In the genomic region with DNA sequence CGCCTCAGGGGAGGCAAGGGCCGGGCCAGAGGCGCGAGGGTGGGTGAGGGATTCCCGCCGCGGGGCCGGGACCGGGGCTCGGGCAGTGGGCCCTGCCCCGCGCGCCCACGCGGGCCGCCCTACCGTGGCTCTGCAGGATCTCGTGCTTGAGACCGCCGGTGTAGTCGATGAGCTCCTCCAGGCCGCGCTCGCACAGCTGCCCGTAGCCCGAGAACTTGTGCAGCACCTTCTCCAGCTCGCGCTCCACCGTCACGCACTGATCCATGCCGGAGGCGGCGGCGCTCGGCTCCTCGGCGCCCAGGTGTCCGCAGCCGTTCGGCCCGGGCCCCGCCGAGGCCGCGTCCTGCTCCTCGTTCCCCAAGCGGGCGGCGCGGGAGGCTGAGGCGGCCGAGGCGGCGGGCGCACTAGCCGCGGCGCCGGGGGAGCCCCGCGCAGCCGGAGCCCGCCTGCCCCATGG, we compare ENCODE assay signal across 8 cellular contexts. TPM values are rescaled to one million over a fixed set of nuclear protein-coding genes. Genes with fewer than 3 reads are reported as not detected.
DNase-seq lines count a peak whose midpoint lies in the region; ATAC-seq and TF ChIP-seq lines count a peak whose summit lies in the region.
"Not testable (repeated sequence)": the region's sequence is repeated elsewhere in the genome, so short reads cannot be mapped to it uniquely, and the experiment has no call there.

No MANE protein-coding gene starts in this region.

- not testable (repeated sequence) for H3K4me1 ChIP-seq in esophagus muscularis mucosa

- H3K4me3 ChIP-seq in AG09309 (ENCODE audit: control insufficient read depth, low read depth, low read length): peak overlapping the region; percentile 53
- H3K4me3 ChIP-seq in esophagus muscularis mucosa: peak overlapping the region; percentile 66 to 86 (median 73)

- peak overlapping the region; percentile 67 for H3K27ac Mint-ChIP-seq in activated T-helper 2 cell treated with anti-CD3 and anti-CD28 coated beads, Interferon-gamma antibody, Interleukin-2, Interleukin-4, amounts not matched to agents 10 μg/mL and 5 μg/mL and 100 μg/mL, durations not matched to agents 14 hours and 24 hours and 36 hours
- H3K27ac Mint-ChIP-seq in memory B cell: peak overlapping the region; percentile 96

- WGBS in esophagus muscularis mucosa: no CpG with 5 or more reads among the region's 63 CpGs

- not testable (repeated sequence) for TF ChIP-seq CTCF in AG09309 (IDR thresholded peaks at IDR 0.05; ENCODE audit: control insufficient read depth, insufficient read depth, low read depth, low read length, missing control alignments); esophagus muscularis mucosa (IDR thresholded peaks at IDR 0.05)

- intact Hi-C loops in activated T-helper 2 cell treated with anti-CD3 and anti-CD28 coated beads, Interferon-gamma antibody, Interleukin-2, Interleukin-4, amounts not matched to agents 10 μg/mL and 5 μg/mL and 100 μg/mL, durations not matched to agents 14 hours and 24 hours and 36 hours (cut with micrococcal nuclease); esophagus muscularis mucosa (cut with DNase I): not testable (repeated sequence)

- H3K36me3 Mint-ChIP-seq in activated T-helper 2 cell treated with anti-CD3 and anti-CD28 coated beads, Interferon-gamma antibody, Interleukin-2, Interleukin-4, amounts not matched to agents 10 μg/mL and 5 μg/mL and 100 μg/mL, durations not matched to agents 14 hours and 24 hours and 36 hours (ENCODE audit: low read depth); memory B cell: not testable (repeated sequence)

- H3K36me3 ChIP-seq in esophagus muscularis mucosa: not testable (repeated sequence)

- H3K4me3 Mint-ChIP-seq in activated T-helper 2 cell treated with anti-CD3 and anti-CD28 coated beads, Interferon-gamma antibody, Interleukin-2, Interleukin-4, amounts not matched to agents 10 μg/mL and 5 μg/mL and 100 μg/mL, durations not matched to agents 14 hours and 24 hours and 36 hours (ENCODE audit: low read depth): peak overlapping the region; percentile 63
- peak overlapping the region; percentile 81 for H3K4me3 Mint-ChIP-seq in memory B cell

- H3K4me1 Mint-ChIP-seq in activated T-helper 2 cell treated with anti-CD3 and anti-CD28 coated beads, Interferon-gamma antibody, Interleukin-2, Interleukin-4, amounts not matched to agents 10 μg/mL and 5 μg/mL and 100 μg/mL, durations not matched to agents 14 hours and 24 hours and 36 hours (ENCODE audit: low read depth); memory B cell: not testable (repeated sequence)

- H3K9me3 ChIP-seq in esophagus muscularis mucosa: not testable (repeated sequence)

- H3K9me3 Mint-ChIP-seq in activated T-helper 2 cell treated with anti-CD3 and anti-CD28 coated beads, Interferon-gamma antibody, Interleukin-2, Interleukin-4, amounts not matched to agents 10 μg/mL and 5 μg/mL and 100 μg/mL, durations not matched to agents 14 hours and 24 hours and 36 hours; memory B cell: not testable (repeated sequence)

- H3K27me3 ChIP-seq in esophagus muscularis mucosa: not testable (repeated sequence)

- not testable (repeated sequence) for TF ChIP-seq POLR2A in esophagus muscularis mucosa (IDR thresholded peaks at IDR 0.05; ENCODE audit: low read depth)

- not testable (repeated sequence) for H3K27me3 Mint-ChIP-seq in activated T-helper 2 cell treated with anti-CD3 and anti-CD28 coated beads, Interferon-gamma antibody, Interleukin-2, Interleukin-4, amounts not matched to agents 10 μg/mL and 5 μg/mL and 100 μg/mL, durations not matched to agents 14 hours and 24 hours and 36 hours (ENCODE audit: low read depth); memory B cell

- TF ChIP-seq EP300 in esophagus muscularis mucosa (IDR thresholded peaks at IDR 0.05): not testable (repeated sequence)

- ATAC-seq in GM19328 (IDR thresholded peaks at IDR 0.05; ENCODE audit: unreplicated experiment) (peak; percentile 36), HG03060 (IDR thresholded peaks at IDR 0.05; ENCODE audit: low read depth, unreplicated experiment) (peak; percentile 6), memory B cell (ENCODE audit: low read depth) (peak; percentile 40)

- DNase-seq in AG09309 (ENCODE audit: low read depth); esophagus muscularis mucosa (ENCODE audit: extremely low spot score): not testable (repeated sequence)
- DNase-seq in RPMI7951 (ENCODE audit: low read depth) (peak; percentile 46), memory B cell (ENCODE audit: low spot score in 2 of 2) (peak in 1 of 2 donors; percentile 79)
- peak; percentile 58 for DNase-seq in activated T-helper 2 cell treated with anti-CD3 and anti-CD28 coated beads, Interferon-gamma antibody, Interleukin-2, Interleukin-4, amounts not matched to agents 10 μg/mL and 5 μg/mL and 100 μg/mL, durations not matched to agents 14 hours and 24 hours and 36 hours (ENCODE audit: low spot score)
- DNase-seq in stimulated activated CD4-positive, alpha-beta T cell treated with anti-CD3 and anti-CD28 coated beads, Interleukin-2, amount 100 ng/mL, for 24 hours: peak; percentile 61 to 62

- H3K27ac ChIP-seq in esophagus muscularis mucosa (replicated peaks in 1 of 4): peak overlapping the region; percentile 90 to 96 (median 94)

RNA-seq across cellular contexts. Expression of a gene that starts 54.2 kb away (rescaled TPM):
- 0.36 TPM in 1 of 2 replicates, not detected in the other for total RNA-seq in RPMI7951 (2014; rRNA removed; shearing (Covaris generic))
- 2.1 and 2.2 TPM in 2 replicates for total RNA-seq in activated T-helper 2 cell treated with anti-CD3 and anti-CD28 coated beads, Interferon-gamma antibody, Interleukin-2, Interleukin-4, amounts not matched to agents 10 μg/mL and 5 μg/mL and 100 μg/mL, durations not matched to agents 14 hours and 24 hours and 36 hours
- 1 to 10 TPM in 3 of 4 donors, under 1 TPM in 1; 0.66 to 4.6 (median 2.7) TPM for total RNA-seq in esophagus muscularis mucosa
